In genomic region chr10:130028465-130028819, GRCh38 we compare ENCODE assay signal across 15 cellular contexts.
"Had no signal": no experiment of that assay in that cellular context is flagged by ENCODE, and none has a peak within 500 bp of the region (broad histone marks: within the 10 kb centered on the region; RNA-seq: fewer than 3 reads in every experiment).

No MANE protein-coding gene starts in this region.

- H3K9me3 ChIP-seq: ovary, sigmoid colon had no signal

- H3K4me3 Mint-ChIP-seq: dendritic cell treated with granulocyte-macrophage colony-stimulating factor and Interleukin-4, amounts not matched to agents 40 ng/mL and 50 ng/mL, for 4 days; memory B cell; nephron progenitor cell; stimulated activated naive B cell treated with anti-CD40 and anti-IgM and Interleukin-4, amounts not matched to agents 10 μg/mL and 1 μg/mL and 100 μg/mL, for 72 hours; T-helper 2 cell treated with Interferon-gamma antibody and Interleukin-4, amounts not matched to agents 5 μg/mL and 100 μg/mL, for 36 hours had no signal

- H3K36me3 ChIP-seq: ovary, sigmoid colon had no signal

- H3K27ac ChIP-seq: ovary, sigmoid colon had no signal

- H3K4me1 Mint-ChIP-seq: memory B cell; nephron progenitor cell; stimulated activated naive B cell treated with anti-CD40 and anti-IgM and Interleukin-4, amounts not matched to agents 10 μg/mL and 1 μg/mL and 100 μg/mL, for 72 hours had no signal

- ATAC-seq: left ventricle myocardium superior; stimulated activated naive B cell treated with anti-CD40 and anti-IgM and Interleukin-4, amounts not matched to agents 10 μg/mL and 1 μg/mL and 100 μg/mL, for 72 hours had no signal

- DNase-seq: activated CD4-positive, alpha-beta T cell treated with anti-CD3 and anti-CD28 coated beads, Interleukin-2, amount 50 U/mL, for 1 hour; activated CD8-positive, alpha-beta memory T cell treated with anti-CD3 and anti-CD28 coated beads for 24 hours; activated naive CD4-positive, alpha-beta T cell treated with Interleukin-2 at 50 U/mL for 16 hours; effector memory CD4-positive, alpha-beta T cell; kidney glomerular epithelial cell; left ventricle myocardium superior; nephron progenitor cell; sigmoid colon; stimulated activated CD4-positive, alpha-beta T cell treated with anti-CD3 and anti-CD28 coated beads, Interleukin-12 subunit alpha, Interleukin-12 subunit beta, amount 100 ng/mL, for 4 hours; stimulated activated naive B cell treated with anti-CD40 and anti-IgM and Interleukin-4, amounts not matched to agents 10 μg/mL and 1 μg/mL and 100 μg/mL, for 72 hours; trophoblast cell had no signal

- H3K4me3 ChIP-seq: ovary, sigmoid colon had no signal

- H3K4me1 ChIP-seq: sigmoid colon had no signal

- H3K9me3 Mint-ChIP-seq: dendritic cell treated with granulocyte-macrophage colony-stimulating factor and Interleukin-4, amounts not matched to agents 40 ng/mL and 50 ng/mL, for 4 days; T-helper 2 cell treated with Interferon-gamma antibody and Interleukin-4, amounts not matched to agents 5 μg/mL and 100 μg/mL, for 36 hours had no signal

- H3K27ac Mint-ChIP-seq: dendritic cell treated with granulocyte-macrophage colony-stimulating factor and Interleukin-4, amounts not matched to agents 40 ng/mL and 50 ng/mL, for 4 days; memory B cell; nephron progenitor cell; stimulated activated naive B cell treated with anti-CD40 and anti-IgM and Interleukin-4, amounts not matched to agents 10 μg/mL and 1 μg/mL and 100 μg/mL, for 72 hours; T-helper 2 cell treated with Interferon-gamma antibody and Interleukin-4, amounts not matched to agents 5 μg/mL and 100 μg/mL, for 36 hours had no signal

- H3K27me3 ChIP-seq: ovary, sigmoid colon had no signal
